In genomic region chr17:75405365-75406221, GRCh38 we compare ENCODE assay signal across 8 cellular contexts. TPM values are rescaled to one million over a fixed set of nuclear protein-coding genes. Genes with fewer than 3 reads are reported as not detected.
A peak's percentile ranks its signal among the peaks of the same experiment; 100 is the strongest.
DNase-seq lines count a peak whose midpoint lies in the region; ATAC-seq and TF ChIP-seq lines count a peak whose summit lies in the region.

Gene GRB2 (minus strand): TSS chr17:75405678. CDS start chr17:75393628, 12,050 bp downstream.

- peak within 1 kb of the TSS; percentile 94 for H3K27ac Mint-ChIP-seq in activated CD4-positive, alpha-beta T cell treated with anti-CD3 and anti-CD28 coated beads, Interleukin-2, amount 10 ng/mL, durations not matched to agents 24 days and 14 days

- peak within 1 kb of the TSS; percentile 100 for H3K4me3 ChIP-seq in colonic mucosa

- no peaks in the 10 kb centered on the region for H3K9me3 ChIP-seq in colonic mucosa

- peak within 1 kb of the TSS; percentile 94 for H3K4me3 Mint-ChIP-seq in activated CD4-positive, alpha-beta T cell treated with anti-CD3 and anti-CD28 coated beads, Interleukin-2, amount 10 ng/mL, durations not matched to agents 24 days and 14 days

- peak within 1 kb of the TSS; percentile 91 for H3K27ac ChIP-seq in colonic mucosa
- H3K27ac ChIP-seq in layer of hippocampus (ENCODE audit: low read depth, low read length): peak within 1 kb of the TSS; percentile 85

- peak within 1 kb of the TSS; percentile 93 to 97 for H3K9ac ChIP-seq in colonic mucosa (ENCODE audit: low read depth in 2 of 2, low read length in 2 of 2)

- peaks cover 13% of the 10 kb centered on the region for H3K36me3 Mint-ChIP-seq in activated CD4-positive, alpha-beta T cell treated with anti-CD3 and anti-CD28 coated beads, Interleukin-2, amount 10 ng/mL, durations not matched to agents 24 days and 14 days (ENCODE audit: low read depth)

- peak; percentile 96 for DNase-seq in Ammon's horn (ENCODE audit: low spot score)
- peak; percentile 91 for DNase-seq in NCI-H526 treated with DMSO at 0.1 percent for 48 hours (lab: John Stamatoyannopoulos, UW)
- peak; percentile 100 for DNase-seq in activated CD4-positive, alpha-beta T cell treated with anti-CD3 and anti-CD28 coated beads, Interleukin-2, amount 10 ng/mL, durations not matched to agents 24 days and 14 days
- DNase-seq in colonic mucosa: peak; percentile 99
- DNase-seq in stimulated activated CD4-positive, alpha-beta T cell treated with anti-CD3 and anti-CD28 coated beads, Interleukin-1b, Interleukin-23, amount 100 ng/mL, for 24 hours (ENCODE audit: low read depth in 4 of 4, low spot score in 1 of 4): peak; percentile 98 to 99 (median 98)

- H3K4me1 Mint-ChIP-seq in activated CD4-positive, alpha-beta T cell treated with anti-CD3 and anti-CD28 coated beads, Interleukin-2, amount 10 ng/mL, durations not matched to agents 24 days and 14 days: peaks cover 40% of the 10 kb centered on the region

- H3K27me3 ChIP-seq in colonic mucosa (no peaks in the 10 kb centered on the region), layer of hippocampus (ENCODE audit: control insufficient read depth, insufficient read depth, low read length) (no peaks in the 10 kb centered on the region)

- intact Hi-C loops in activated CD4-positive, alpha-beta T cell treated with anti-CD3 and anti-CD28 coated beads, Interleukin-2, amount 10 ng/mL, durations not matched to agents 24 days and 14 days (cut with micrococcal nuclease): loop anchor here (1.0 to 2.0 kb wide), 2 partner anchors 67 to 135 kb away; no protein-coding TSS in a partner anchor
- intact Hi-C loops in colonic mucosa (cut with DNase I): loop anchor here (2.0 kb wide), 1 partner anchor 83 kb away; no protein-coding TSS in a partner anchor

- no peaks in the 10 kb centered on the region for H3K27me3 Mint-ChIP-seq in activated CD4-positive, alpha-beta T cell treated with anti-CD3 and anti-CD28 coated beads, Interleukin-2, amount 10 ng/mL, durations not matched to agents 24 days and 14 days

- no peaks in the 10 kb centered on the region for H3K4me1 ChIP-seq in colonic mucosa

- no peaks in the 10 kb centered on the region for H3K36me3 ChIP-seq in colonic mucosa

- ATAC-seq in GM19324 (IDR thresholded peaks at IDR 0.05; ENCODE audit: low FRiP score, unreplicated experiment): peak; percentile 88
- ATAC-seq in HG03460 (IDR thresholded peaks at IDR 0.05; ENCODE audit: unreplicated experiment): peak; percentile 74

- no peak for TF ChIP-seq CTCF in colonic mucosa (IDR thresholded peaks at IDR 0.05)

- H3K9me3 Mint-ChIP-seq in activated CD4-positive, alpha-beta T cell treated with anti-CD3 and anti-CD28 coated beads, Interleukin-2, amount 10 ng/mL, durations not matched to agents 24 days and 14 days: no peaks in the 10 kb centered on the region

RNA-seq across cellular contexts. Expression of gene GRB2, which starts in this region (rescaled TPM):
- 172 and 182 TPM in 2 replicates for total RNA-seq in activated CD4-positive, alpha-beta T cell treated with anti-CD3 and anti-CD28 coated beads, Interleukin-2, amount 10 ng/mL, durations not matched to agents 24 days and 14 days
- total RNA-seq in colonic mucosa: 100 to 1,000 TPM; 117 to 126 TPM

Comparison
In these comparisons a context has a peak if more than half of its experiments do, and no peak if none do; other contexts are left out.
1. Peak in every context shown above with its lines: DNase-seq, ATAC-seq, H3K4me3 ChIP-seq and H3K27ac ChIP-seq.